12 cellular contexts compared by ENCODE assay signal in genomic region chr15:91258436-91258779, GRCh38.
DNase-seq lines count a peak whose midpoint lies in the region; ATAC-seq and TF ChIP-seq lines count a peak whose summit lies in the region.
"Had no signal": no experiment of that assay in that cellular context is flagged by ENCODE, and none has a peak within 500 bp of the region (broad histone marks: within the 10 kb centered on the region; RNA-seq: fewer than 3 reads in every experiment).

No MANE protein-coding gene starts in this region.

- H3K9me3 Mint-ChIP-seq in activated naive CD4-positive, alpha-beta T cell treated with anti-CD3 and anti-CD28 coated beads for 36 hours: no peaks in the 10 kb centered on the region
- no peaks in the 10 kb centered on the region for H3K9me3 Mint-ChIP-seq in activated CD4-positive, alpha-beta memory T cell treated with anti-CD3 and anti-CD28 coated beads for 36 hours
- no peaks in the 10 kb centered on the region for H3K9me3 Mint-ChIP-seq in stimulated activated memory B cell treated with anti-CD40 and anti-IgM and Interleukin-4, amounts not matched to agents 10 μg/mL and 1 μg/mL and 100 μg/mL, for 72 hours
- H3K9me3 Mint-ChIP-seq in CD8-positive, alpha-beta T cell: no peaks in the 10 kb centered on the region
- H3K9me3 Mint-ChIP-seq: CD4-positive, CD25-positive, alpha-beta regulatory T cell had no signal

- no peak overlapping the region for H3K4me3 ChIP-seq in CD8-positive, alpha-beta T cell (ENCODE audit: low read depth, low read length)

- H3K36me3 ChIP-seq in CD8-positive, alpha-beta T cell (ENCODE audit: insufficient read depth, low read length): no peaks in the 10 kb centered on the region

- H3K4me1 ChIP-seq in CD8-positive, alpha-beta T cell (ENCODE audit: insufficient read depth, low read length): no peaks in the 10 kb centered on the region
- H3K4me1 ChIP-seq: parathyroid adenoma had no signal

- H3K36me3 Mint-ChIP-seq in activated naive CD4-positive, alpha-beta T cell treated with anti-CD3 and anti-CD28 coated beads for 36 hours (ENCODE audit: low read depth): no peaks in the 10 kb centered on the region
- H3K36me3 Mint-ChIP-seq in activated CD4-positive, alpha-beta memory T cell treated with anti-CD3 and anti-CD28 coated beads for 36 hours: no peaks in the 10 kb centered on the region
- no peaks in the 10 kb centered on the region for H3K36me3 Mint-ChIP-seq in stimulated activated memory B cell treated with anti-CD40 and anti-IgM and Interleukin-4, amounts not matched to agents 10 μg/mL and 1 μg/mL and 100 μg/mL, for 72 hours
- no peaks in the 10 kb centered on the region for H3K36me3 Mint-ChIP-seq in CD8-positive, alpha-beta T cell
- H3K36me3 Mint-ChIP-seq: CD4-positive, CD25-positive, alpha-beta regulatory T cell had no signal

- H3K27me3 Mint-ChIP-seq in activated naive CD4-positive, alpha-beta T cell treated with anti-CD3 and anti-CD28 coated beads for 36 hours (ENCODE audit: low read depth): peaks cover 3% of the 10 kb centered on the region
- peaks cover 12% of the 10 kb centered on the region for H3K27me3 Mint-ChIP-seq in activated CD4-positive, alpha-beta memory T cell treated with anti-CD3 and anti-CD28 coated beads for 36 hours
- H3K27me3 Mint-ChIP-seq in stimulated activated memory B cell treated with anti-CD40 and anti-IgM and Interleukin-4, amounts not matched to agents 10 μg/mL and 1 μg/mL and 100 μg/mL, for 72 hours: peaks cover 24% of the 10 kb centered on the region
- peaks cover 24% of the 10 kb centered on the region for H3K27me3 Mint-ChIP-seq in CD8-positive, alpha-beta T cell (ENCODE audit: low read depth)

- peak; percentile 12 for ATAC-seq in stimulated activated memory B cell treated with anti-CD40 and anti-IgM and Interleukin-4, amounts not matched to agents 10 μg/mL and 1 μg/mL and 100 μg/mL, for 72 hours
- ATAC-seq in GM19452 (IDR thresholded peaks at IDR 0.05; ENCODE audit: unreplicated experiment): no peak
- ATAC-seq in CD8-positive, alpha-beta T cell: no peak
- ATAC-seq: left ventricle myocardium superior had no signal

- no peaks in the 10 kb centered on the region for H3K4me1 Mint-ChIP-seq in activated naive CD4-positive, alpha-beta T cell treated with anti-CD3 and anti-CD28 coated beads for 36 hours (ENCODE audit: low read depth)
- H3K4me1 Mint-ChIP-seq in activated CD4-positive, alpha-beta memory T cell treated with anti-CD3 and anti-CD28 coated beads for 36 hours (ENCODE audit: low read depth): no peaks in the 10 kb centered on the region
- no peaks in the 10 kb centered on the region for H3K4me1 Mint-ChIP-seq in stimulated activated memory B cell treated with anti-CD40 and anti-IgM and Interleukin-4, amounts not matched to agents 10 μg/mL and 1 μg/mL and 100 μg/mL, for 72 hours
- no peaks in the 10 kb centered on the region for H3K4me1 Mint-ChIP-seq in CD8-positive, alpha-beta T cell (ENCODE audit: low read depth)

- no peak overlapping the region for H3K27ac ChIP-seq in CD8-positive, alpha-beta T cell (ENCODE audit: low read depth, low read length)
- H3K27ac ChIP-seq: parathyroid adenoma had no signal

- no peak for TF ChIP-seq CTCF in CD8-positive, alpha-beta T cell (IDR thresholded peaks at IDR 0.05)

- H3K4me3 Mint-ChIP-seq in activated naive CD4-positive, alpha-beta T cell treated with anti-CD3 and anti-CD28 coated beads for 36 hours: no peak overlapping the region
- H3K4me3 Mint-ChIP-seq in activated CD4-positive, alpha-beta memory T cell treated with anti-CD3 and anti-CD28 coated beads for 36 hours: no peak overlapping the region
- no peak overlapping the region for H3K4me3 Mint-ChIP-seq in stimulated activated memory B cell treated with anti-CD40 and anti-IgM and Interleukin-4, amounts not matched to agents 10 μg/mL and 1 μg/mL and 100 μg/mL, for 72 hours
- H3K4me3 Mint-ChIP-seq in CD8-positive, alpha-beta T cell: no peak overlapping the region
- H3K4me3 Mint-ChIP-seq: CD4-positive, CD25-positive, alpha-beta regulatory T cell had no signal

- DNase-seq in activated naive CD4-positive, alpha-beta T cell treated with anti-CD3 and anti-CD28 coated beads for 36 hours: peak; percentile 10
- no peak for DNase-seq in activated naive CD4-positive, alpha-beta T cell (lab: John Stamatoyannopoulos, UW)
- peak; percentile 30 for DNase-seq in KG1 (lab: John Stamatoyannopoulos, UW)
- DNase-seq in activated CD4-positive, alpha-beta memory T cell treated with anti-CD3 and anti-CD28 coated beads for 36 hours: peak; percentile 20
- no peak for DNase-seq in NCI-H1105 (lab: John Stamatoyannopoulos, UW)
- no peak for DNase-seq in CD8-positive, alpha-beta T cell
- DNase-seq: left ventricle myocardium superior, NCI-H774 had no signal

- POLR2A ChIA-PET in activated CD4-positive, alpha-beta memory T cell treated with anti-CD3 and anti-CD28 coated beads for 36 hours (lab: Charles Lee): no interaction called here
- POLR2A ChIA-PET in CD8-positive, alpha-beta T cell (lab: Charles Lee): interaction anchor here (1.1 kb wide), 1 partner anchor 8 kb away, joined by 3 read pairs; no protein-coding TSS in a partner anchor

- intact Hi-C loops in activated naive CD4-positive, alpha-beta T cell treated with anti-CD3 and anti-CD28 coated beads for 36 hours (cut with micrococcal nuclease): no loop called here
- intact Hi-C loops in activated CD4-positive, alpha-beta memory T cell treated with anti-CD3 and anti-CD28 coated beads for 36 hours (cut with micrococcal nuclease): no loop called here
- intact Hi-C loops in CD8-positive, alpha-beta T cell (cut with DNase I, micrococcal nuclease): no loop called here

- CTCF ChIA-PET in activated naive CD4-positive, alpha-beta T cell treated with anti-CD3 and anti-CD28 coated beads for 36 hours (lab: Charles Lee): interaction anchor here (0.9 to 3.8 kb wide), 4 partner anchors 11 to 203 kb away, joined by 3 to 17 read pairs (median 10); no protein-coding TSS in a partner anchor
- CTCF ChIA-PET in activated CD4-positive, alpha-beta memory T cell treated with anti-CD3 and anti-CD28 coated beads for 36 hours (lab: Charles Lee): interaction anchor here (1.0 to 2.3 kb wide), 4 partner anchors 11 to 203 kb away, joined by 4 to 12 read pairs (median 6); no protein-coding TSS in a partner anchor
- CTCF ChIA-PET in CD8-positive, alpha-beta T cell (lab: Charles Lee): interaction anchor here (1.4 to 2.5 kb wide), 4 partner anchors 10 to 203 kb away, joined by 3 to 17 read pairs (median 5); no protein-coding TSS in a partner anchor

- H3K27ac Mint-ChIP-seq in activated naive CD4-positive, alpha-beta T cell treated with anti-CD3 and anti-CD28 coated beads for 36 hours: no peak overlapping the region
- no peak overlapping the region for H3K27ac Mint-ChIP-seq in activated CD4-positive, alpha-beta memory T cell treated with anti-CD3 and anti-CD28 coated beads for 36 hours
- no peak overlapping the region for H3K27ac Mint-ChIP-seq in stimulated activated memory B cell treated with anti-CD40 and anti-IgM and Interleukin-4, amounts not matched to agents 10 μg/mL and 1 μg/mL and 100 μg/mL, for 72 hours
- H3K27ac Mint-ChIP-seq in CD8-positive, alpha-beta T cell: no peak overlapping the region

- no peaks in the 10 kb centered on the region for H3K9me3 ChIP-seq in CD8-positive, alpha-beta T cell (ENCODE audit: low read length)

- H3K27me3 ChIP-seq in CD8-positive, alpha-beta T cell (ENCODE audit: insufficient read depth, low read length): no peaks in the 10 kb centered on the region

Comparison
In these comparisons a context has a peak if more than half of its experiments do, and no peak if none do; other contexts are left out.
1. DNase-seq: peak in activated naive CD4-positive, alpha-beta T cell treated with anti-CD3 and anti-CD28 coated beads for 36 hours (single experiment), KG1 (single experiment) and activated CD4-positive, alpha-beta memory T cell treated with anti-CD3 and anti-CD28 coated beads for 36 hours (single experiment); none in activated naive CD4-positive, alpha-beta T cell (0 of 4), NCI-H1105 (single experiment) and CD8-positive, alpha-beta T cell (0 of 7).